Comparison of ENCODE assay signal across 20 cellular contexts in the genomic region with DNA sequence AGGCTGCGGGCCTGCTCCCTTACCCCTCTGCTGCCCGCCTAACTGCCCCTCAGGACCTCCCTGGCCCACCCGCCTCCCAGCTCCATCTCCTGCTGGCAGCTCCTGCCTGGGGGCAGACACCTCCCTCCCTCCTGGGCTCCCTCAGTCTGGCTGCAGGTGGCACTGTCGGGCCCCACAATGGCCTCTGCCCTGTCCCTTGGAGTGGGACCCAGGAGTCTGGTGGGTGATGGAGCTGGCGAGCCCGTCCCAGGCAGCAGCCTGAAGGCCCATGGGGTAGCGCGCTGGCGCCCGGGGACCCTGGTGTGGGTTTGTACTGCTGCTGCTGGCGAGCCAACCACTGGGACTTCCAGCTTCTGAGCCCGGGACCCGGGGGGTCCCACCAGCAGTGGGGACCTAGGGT.
A peak's percentile ranks its signal among the peaks of the same experiment; 100 is the strongest.
DNase-seq lines count a peak whose midpoint lies in the region; ATAC-seq, FAIRE-seq and TF ChIP-seq lines count a peak whose summit lies in the region.
"Had no signal": no experiment of that assay in that cellular context is flagged by ENCODE, and none has a peak within 500 bp of the region (broad histone marks: within the 10 kb centered on the region; RNA-seq: fewer than 3 reads in every experiment).

No MANE protein-coding gene starts in this region.

- H3K4me1 ChIP-seq in neuronal stem cell (ENCODE audit: control insufficient read depth in 2 of 2, insufficient read depth in 1 of 2, low read depth in 1 of 2, low read length in 2 of 2), result peaks cover 9% of the 10 kb centered on the region in 2 donors

- ATAC-seq in GM18519 (IDR thresholded peaks at IDR 0.05; ENCODE audit: low FRiP score, unreplicated experiment) (no peak), omental fat pad (ENCODE audit: low FRiP score) (no peak), HG02642 (IDR thresholded peaks at IDR 0.05; ENCODE audit: poor library complexity, unreplicated experiment) (no peak)
- ATAC-seq: lower lobe of right lung had no signal

- H3K36me3 ChIP-seq in bronchial epithelial cell (ENCODE audit: control insufficient read depth, insufficient read depth, low read length), result peaks cover 22% of the 10 kb centered on the region
- H3K36me3 ChIP-seq in neuronal stem cell (replicated peaks in 1 of 2; ENCODE audit: control insufficient read depth in 2 of 2, insufficient read depth in 2 of 2, low read length in 2 of 2), result peaks cover 10 to 55% of the 10 kb centered on the region in 2 donors
- H3K36me3 ChIP-seq: breast epithelium had no signal

- no peaks in the 10 kb centered on the region for H3K9me3 ChIP-seq in neuronal stem cell (replicated peaks in 1 of 2; ENCODE audit: control insufficient read depth in 2 of 2, insufficient read depth in 1 of 2, low read depth in 1 of 2, low read length in 2 of 2)
- H3K9me3 ChIP-seq: BLaER1, breast epithelium, lower lobe of right lung, spleen had no signal

- H2BK15ac ChIP-seq in neuronal stem cell (ENCODE audit: low read length), result no peak overlapping the region

- no peak overlapping the region for H3K23ac ChIP-seq in neuronal stem cell (ENCODE audit: low read depth, low read length, poor library complexity)

- H3K79me1 ChIP-seq in neuronal stem cell (ENCODE audit: low read depth, low read length), result peaks cover 12% of the 10 kb centered on the region

- H3K4me2 ChIP-seq in neuronal stem cell (ENCODE audit: insufficient read depth, low read length, poor library complexity, severe bottlenecking), result no peak overlapping the region
- H3K4me2 ChIP-seq: BLaER1 had no signal

- H3K4ac ChIP-seq in neuronal stem cell (ENCODE audit: low read length), result no peak overlapping the region

- no peak overlapping the region for H4K91ac ChIP-seq in neuronal stem cell (ENCODE audit: low read depth, low read length, poor library complexity)

- no peak for DNase-seq in bronchial epithelial cell (ENCODE audit: low read depth)
- DNase-seq in neuronal stem cell (ENCODE audit: low spot score), result no peak
- DNase-seq in omental fat pad (ENCODE audit: low spot score), result no peak
- DNase-seq: activated CD4-positive, CD25-positive, alpha-beta regulatory T cell; lower lobe of right lung; MM.1S; naive B cell; NCI-H187 treated with DMSO at 0.1 percent for 48 hours; posterior cingulate gyrus; SIG-M5; spleen; T-helper 2 cell had no signal

- no peak overlapping the region for H3K14ac ChIP-seq in neuronal stem cell (ENCODE audit: low read length)

- no peak overlapping the region for H3K27ac ChIP-seq in neuronal stem cell (replicated peaks; ENCODE audit: low read length)
- H3K27ac ChIP-seq: BLaER1, breast epithelium, lower lobe of right lung, spleen had no signal

- WGBS in neuronal stem cell (ENCODE audit: extremely low coverage in 2 of 2, insufficient read length in 2 of 2, insufficient replicate concordance in 1 of 2), 2 donors, result no CpG with 5 or more reads among the region's 13 CpGs

- H3K9ac ChIP-seq in neuronal stem cell (ENCODE audit: low read depth, low read length, poor library complexity), result no peak overlapping the region
- H3K9ac ChIP-seq: BLaER1 had no signal

- no peak overlapping the region for H3K4me3 ChIP-seq in GM12875 (ENCODE audit: low read depth, low read length)
- H3K4me3 ChIP-seq in bronchial epithelial cell (ENCODE audit: low read depth, low read length), result no peak overlapping the region
- no peak overlapping the region for H3K4me3 ChIP-seq in neuronal stem cell (ENCODE audit: low read length in 2 of 2)
- H3K4me3 ChIP-seq: BLaER1, breast epithelium, lower lobe of right lung, spleen had no signal

- H2BK12ac ChIP-seq in neuronal stem cell (ENCODE audit: low read length), result no peak overlapping the region

- peak overlapping the region; percentile 13 for H3K18ac ChIP-seq in neuronal stem cell (ENCODE audit: low read length)

- no peak overlapping the region for H2AFZ ChIP-seq in neuronal stem cell (ENCODE audit: low read length)

- H2AK5ac ChIP-seq in neuronal stem cell (ENCODE audit: low read depth, low read length), result peak overlapping the region; percentile 13

- no peaks in the 10 kb centered on the region for H3K27me3 ChIP-seq in bronchial epithelial cell (ENCODE audit: control insufficient read depth, insufficient read depth, low read length)
- no peaks in the 10 kb centered on the region for H3K27me3 ChIP-seq in neuronal stem cell (ENCODE audit: control insufficient read depth in 3 of 3, insufficient read depth in 3 of 3, low read depth in 1 of 3, low read length in 3 of 3)
- H3K27me3 ChIP-seq: BLaER1, breast epithelium, spleen had no signal

- TF ChIP-seq CTCF in GM12875 (IDR thresholded peaks at IDR 0.05; ENCODE audit: borderline replicate concordance, insufficient read depth, low read depth, low read length), result 0 out of 2 replicates have a peak, but pooled peaks have one; percentile 17
- TF ChIP-seq CTCF in LNCAP (IDR thresholded peaks at IDR 0.05), result peak; percentile 14; the same call in 1 of the 2 replicates
- peak; percentile 0 for TF ChIP-seq CTCF in bronchial epithelial cell (IDR thresholded peaks at IDR 0.05; ENCODE audit: insufficient read depth, low read length, severe bottlenecking)
- no peak for TF ChIP-seq CTCF in omental fat pad (IDR thresholded peaks at IDR 0.05)

- H4K8ac ChIP-seq in neuronal stem cell (ENCODE audit: low read depth, low read length), result no peak overlapping the region

- no peak overlapping the region for H2BK5ac ChIP-seq in neuronal stem cell (ENCODE audit: low read length)

- no peak for FAIRE-seq in bronchial epithelial cell (lab: Jason Lieb, UNC)
- FAIRE-seq: D721Med, GM12892 had no signal

- no peak overlapping the region for H2BK120ac ChIP-seq in neuronal stem cell (ENCODE audit: low read depth, low read length)

Comparison
In these comparisons a context has a peak if more than half of its experiments do, and no peak if none do; other contexts are left out.
1. CTCF ChIP-seq: peak in GM12875 (single experiment), LNCAP (single experiment) and bronchial epithelial cell (single experiment); none in omental fat pad (0 of 3).